16 cellular contexts compared by ENCODE assay signal in the genomic region with DNA sequence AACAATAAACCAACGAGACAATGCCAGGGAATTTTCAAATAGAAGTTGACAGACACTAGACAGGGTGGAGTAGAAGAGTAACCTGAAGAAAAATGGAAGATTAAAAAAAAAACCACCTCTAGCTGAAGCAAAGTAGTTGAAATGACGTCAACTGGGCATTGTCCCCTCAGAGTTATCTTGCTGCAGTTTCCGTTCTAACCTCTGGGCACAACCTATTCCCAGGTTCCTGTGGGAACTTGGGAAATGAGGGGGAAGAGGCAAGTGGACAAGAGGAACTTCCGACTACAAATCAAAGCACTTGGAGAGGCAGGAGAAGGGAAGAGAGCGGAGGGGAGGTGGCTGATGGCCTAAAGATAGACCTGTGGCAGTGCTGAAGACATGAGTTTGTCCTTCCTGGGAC.
"Had no signal": no experiment of that assay in that cellular context is flagged by ENCODE, and none has a peak within 500 bp of the region (broad histone marks: within the 10 kb centered on the region; RNA-seq: fewer than 3 reads in every experiment).

No MANE protein-coding gene starts in this region.

- DNase-seq: activated CD8-positive, alpha-beta memory T cell treated with anti-CD3 and anti-CD28 coated beads, Interleukin-2, amount 10 ng/mL, durations not matched to agents 7 days and 5 days; activated effector memory CD4-positive, alpha-beta T cell treated with anti-CD3 and anti-CD28 coated beads, Interleukin-2, amount 50 U/mL, for 16 hours; activated T-cell treated with anti-CD3 and anti-CD28 coated beads, Interleukin-2, amount 50 U/mL, for 4 hours; hippocampal formation; kidney glomerular epithelial cell; occipital lobe; stimulated activated CD4-positive, alpha-beta T cell treated with anti-CD3 and anti-CD28 coated beads, Interleukin-15, amount 100 ng/mL, for 24 hours; stimulated activated CD4-positive, alpha-beta T cell treated with anti-CD3 and anti-CD28 coated beads, Interleukin-4, amount 100 ng/mL, for 24 hours; T-helper 17 cell; testis had no signal

- H3K27me3 ChIP-seq: breast epithelium, gastroesophageal sphincter, testis, vagina had no signal

- H3K27ac ChIP-seq: breast epithelium, gastroesophageal sphincter, testis had no signal

- H3K27me3 Mint-ChIP-seq: activated CD8-positive, alpha-beta memory T cell treated with anti-CD3 and anti-CD28 coated beads, Interleukin-2, amount 10 ng/mL, durations not matched to agents 7 days and 5 days had no signal

- H3K4me3 ChIP-seq: breast epithelium, gastroesophageal sphincter, testis, vagina had no signal

- H3K36me3 ChIP-seq: breast epithelium had no signal

- H3K4me3 Mint-ChIP-seq: activated CD8-positive, alpha-beta memory T cell treated with anti-CD3 and anti-CD28 coated beads, Interleukin-2, amount 10 ng/mL, durations not matched to agents 7 days and 5 days; activated T-cell treated with anti-CD3 and anti-CD28 coated beads, Interleukin-2, amount 50 U/mL, for 4 hours; natural killer cell treated with Interleukin-12 subunit alpha and Interleukin-12 subunit beta and Interleukin-15 and Interleukin-18, amount 100 ng/mL, for 72 hours; stimulated activated naive CD8-positive, alpha-beta T cell treated with anti-CD3 and anti-CD28 coated beads, Interleukin-15, Interleukin-2, amounts not matched to agents 100 ng/mL and 50 ng/mL, for 24 hours; T-helper 17 cell had no signal

- H3K9me3 Mint-ChIP-seq: activated T-cell treated with anti-CD3 and anti-CD28 coated beads, Interleukin-2, amount 50 U/mL, for 4 hours; natural killer cell treated with Interleukin-12 subunit alpha and Interleukin-12 subunit beta and Interleukin-15 and Interleukin-18, amount 100 ng/mL, for 72 hours; stimulated activated naive CD8-positive, alpha-beta T cell treated with anti-CD3 and anti-CD28 coated beads, Interleukin-15, Interleukin-2, amounts not matched to agents 100 ng/mL and 50 ng/mL, for 24 hours had no signal

- H3K27ac Mint-ChIP-seq: activated CD8-positive, alpha-beta memory T cell treated with anti-CD3 and anti-CD28 coated beads, Interleukin-2, amount 10 ng/mL, durations not matched to agents 7 days and 5 days; activated naive CD4-positive, alpha-beta T cell treated with anti-CD3 and anti-CD28 coated beads, Interleukin-2, amount 50 U/mL, for 72 hours; natural killer cell treated with Interleukin-12 subunit alpha and Interleukin-12 subunit beta and Interleukin-15 and Interleukin-18, amount 100 ng/mL, for 72 hours; stimulated activated naive CD8-positive, alpha-beta T cell treated with anti-CD3 and anti-CD28 coated beads, Interleukin-15, Interleukin-2, amounts not matched to agents 100 ng/mL and 50 ng/mL, for 24 hours; T-helper 17 cell had no signal

- H3K4me1 Mint-ChIP-seq: activated CD8-positive, alpha-beta memory T cell treated with anti-CD3 and anti-CD28 coated beads, Interleukin-2, amount 10 ng/mL, durations not matched to agents 7 days and 5 days; T-helper 17 cell had no signal

- H3K9me3 ChIP-seq: breast epithelium, gastroesophageal sphincter, testis, vagina had no signal

- H3K4me1 ChIP-seq: testis had no signal

- H3K36me3 Mint-ChIP-seq: activated CD8-positive, alpha-beta memory T cell treated with anti-CD3 and anti-CD28 coated beads, Interleukin-2, amount 10 ng/mL, durations not matched to agents 7 days and 5 days; activated naive CD4-positive, alpha-beta T cell treated with anti-CD3 and anti-CD28 coated beads, Interleukin-2, amount 50 U/mL, for 72 hours; natural killer cell treated with Interleukin-12 subunit alpha and Interleukin-12 subunit beta and Interleukin-15 and Interleukin-18, amount 100 ng/mL, for 72 hours had no signal
